35 cellular contexts compared by ENCODE assay signal in genomic region chr11:129719037-129719436, GRCh38.
DNase-seq lines count a peak whose midpoint lies in the region; ATAC-seq and TF ChIP-seq lines count a peak whose summit lies in the region.
"Had no signal": no experiment of that assay in that cellular context is flagged by ENCODE, and none has a peak within 500 bp of the region (broad histone marks: within the 10 kb centered on the region; RNA-seq: fewer than 3 reads in every experiment).

No MANE protein-coding gene starts in this region.

- no peak for TF ChIP-seq CTCF in HEK293 (tag by site-specific recombination; IDR thresholded peaks at IDR 0.05)

- no peak overlapping the region for H3K27ac ChIP-seq in HEK293 (ENCODE audit: extremely low read depth, low read depth, low read length)
- H3K27ac ChIP-seq: 22Rv1; A549; BLaER1; BLaER1 treated with 17β-estradiol and CSF1 and Interleukin-3, amounts not matched to agents 10 nM and 100 nM; C4-2B had no signal

- H3K4me1 Mint-ChIP-seq in activated CD8-positive, alpha-beta memory T cell treated with anti-CD3 and anti-CD28 coated beads, Interleukin-2, amount 10 ng/mL, durations not matched to agents 7 days and 5 days, result no peaks in the 10 kb centered on the region
- H3K4me1 Mint-ChIP-seq: B cell, CD14-positive monocyte had no signal

- no peaks in the 10 kb centered on the region for H3K36me3 Mint-ChIP-seq in activated CD8-positive, alpha-beta memory T cell treated with anti-CD3 and anti-CD28 coated beads, Interleukin-2, amount 10 ng/mL, durations not matched to agents 7 days and 5 days
- H3K36me3 Mint-ChIP-seq: CD14-positive monocyte; CD4-positive, CD25-positive, alpha-beta regulatory T cell; CD8-positive, alpha-beta memory T cell; CD8-positive, alpha-beta T cell had no signal

- H3K27ac Mint-ChIP-seq in activated CD8-positive, alpha-beta memory T cell treated with anti-CD3 and anti-CD28 coated beads, Interleukin-2, amount 10 ng/mL, durations not matched to agents 7 days and 5 days, result no peak overlapping the region
- H3K27ac Mint-ChIP-seq: B cell; CD14-positive monocyte; CD4-positive, alpha-beta memory T cell; CD4-positive, alpha-beta T cell; CD4-positive, CD25-positive, alpha-beta regulatory T cell; CD8-positive, alpha-beta memory T cell; CD8-positive, alpha-beta T cell had no signal

- DNase-seq in activated CD8-positive, alpha-beta memory T cell treated with anti-CD3 and anti-CD28 coated beads, Interleukin-2, amount 50 U/mL, for 48 hours, result peak; percentile 7
- DNase-seq in activated CD8-positive, alpha-beta memory T cell treated with anti-CD3 and anti-CD28 coated beads, Interleukin-2, amount 10 ng/mL, durations not matched to agents 7 days and 5 days, result no peak
- DNase-seq in islet precursor cell (peak; percentile 13), mesenteric fat pad (ENCODE audit: low spot score) (peak; percentile 39), NCI-H1417 (lab: John Stamatoyannopoulos, UW) (no peak), NCI-H2227 (lab: John Stamatoyannopoulos, UW; ENCODE audit: unreplicated experiment) (no peak)
- no peak for DNase-seq in activated CD4-positive, alpha-beta T cell treated with anti-CD3 and anti-CD28 coated beads for 1 hour
- DNase-seq: 8988T; ACHN; AML-193; BE2C; C1 segment of cervical spinal cord; Calu3; CD4-positive, alpha-beta memory T cell; CD4-positive, alpha-beta T cell; CD4-positive, CD25-positive, alpha-beta regulatory T cell; CD8-positive, alpha-beta memory T cell; COR-L47; DMS 273 treated with DMSO at 0.1 percent for 48 hours; DMS153; DMS53; DMS79; DMS79 treated with DMSO at 0.1 percent for 48 hours; DND-41; EL had no signal

- no peaks in the 10 kb centered on the region for H3K36me3 ChIP-seq in HEK293 (ENCODE audit: control insufficient read depth in 2 of 2, insufficient read depth in 1 of 2, low read length in 2 of 2)
- H3K36me3 ChIP-seq: BE2C; BLaER1; BLaER1 treated with 17β-estradiol and CSF1 and Interleukin-3, amounts not matched to agents 10 nM and 100 nM had no signal

- H3K9me3 Mint-ChIP-seq in activated CD8-positive, alpha-beta memory T cell treated with anti-CD3 and anti-CD28 coated beads, Interleukin-2, amount 10 ng/mL, durations not matched to agents 7 days and 5 days (ENCODE audit: low read depth), result no peaks in the 10 kb centered on the region
- H3K9me3 Mint-ChIP-seq: CD4-positive, alpha-beta T cell; CD8-positive, alpha-beta memory T cell; CD8-positive, alpha-beta T cell had no signal

- no peaks in the 10 kb centered on the region for H3K9me3 ChIP-seq in HEK293 (ENCODE audit: control insufficient read depth, insufficient read depth, low read depth, low read length)
- H3K9me3 ChIP-seq: A549; BE2C; BLaER1; BLaER1 treated with 17β-estradiol and CSF1 and Interleukin-3, amounts not matched to agents 10 nM and 100 nM; Caco-2 had no signal

- H3K4me3 ChIP-seq in HEK293 (ENCODE audit: low read depth, low read length), result no peak overlapping the region
- H3K4me3 ChIP-seq: A549; BLaER1; BLaER1 treated with 17β-estradiol and CSF1 and Interleukin-3, amounts not matched to agents 10 nM and 100 nM had no signal

- peaks cover 4% of the 10 kb centered on the region for H3K27me3 Mint-ChIP-seq in activated CD8-positive, alpha-beta memory T cell treated with anti-CD3 and anti-CD28 coated beads, Interleukin-2, amount 10 ng/mL, durations not matched to agents 7 days and 5 days
- H3K27me3 Mint-ChIP-seq: B cell; CD4-positive, alpha-beta memory T cell; CD4-positive, alpha-beta T cell; CD4-positive, CD25-positive, alpha-beta regulatory T cell had no signal

- no peak for ATAC-seq in activated CD8-positive, alpha-beta memory T cell treated with anti-CD3 and anti-CD28 coated beads, Interleukin-2, amount 10 ng/mL, durations not matched to agents 7 days and 5 days
- ATAC-seq: A549; CD8-positive, alpha-beta T cell had no signal

- CTCF ChIA-PET in activated CD8-positive, alpha-beta memory T cell treated with anti-CD3 and anti-CD28 coated beads, Interleukin-2, amount 10 ng/mL, durations not matched to agents 7 days and 5 days (lab: Charles Lee), result no interaction called here
- CTCF ChIA-PET in HEK293 (lab: Yijun Ruan, JAX), result interaction anchor here (0.6 to 1.0 kb wide), 3 partner anchors 12 to 31 kb away, joined by 3 to 5 read pairs (median 4); no protein-coding TSS in a partner anchor

- H3K4me3 Mint-ChIP-seq in activated CD8-positive, alpha-beta memory T cell treated with anti-CD3 and anti-CD28 coated beads, Interleukin-2, amount 10 ng/mL, durations not matched to agents 7 days and 5 days, result no peak overlapping the region
- H3K4me3 Mint-ChIP-seq: B cell; CD14-positive monocyte; CD4-positive, alpha-beta T cell; CD4-positive, CD25-positive, alpha-beta regulatory T cell; CD8-positive, alpha-beta memory T cell; CD8-positive, alpha-beta T cell had no signal

- POLR2A ChIA-PET in HEK293 (lab: Yijun Ruan, JAX), result no interaction called here

- H3K4me1 ChIP-seq in HEK293 (ENCODE audit: control insufficient read depth, insufficient read depth, low read length), result no peaks in the 10 kb centered on the region
- H3K4me1 ChIP-seq: A549; BE2C; BLaER1; BLaER1 treated with 17β-estradiol and CSF1 and Interleukin-3, amounts not matched to agents 10 nM and 100 nM; Caco-2 had no signal

TF ChIP-seq in HEK293, 187 proteins besides CTCF, POLR2A, EP300 and RAD21:
- TF ChIP-seq FEZF1 (tag by site-specific recombination; IDR thresholded peaks at IDR 0.05), result no peak
- peak; percentile 65 for TF ChIP-seq ZFHX2 (tag by site-specific recombination; conservative IDR thresholded peaks at IDR 0.05)
- TF ChIP-seq EGR2 (tag by site-specific recombination; IDR thresholded peaks at IDR 0.05; ENCODE audit: low read depth), result peak; percentile 81
- no peak for TF ChIP-seq ZNF510 (tag by site-specific recombination; IDR thresholded peaks at IDR 0.05; ENCODE audit: insufficient replicate concordance)
- TF ChIP-seq ZNF558 (tag by site-specific recombination; IDR thresholded peaks at IDR 0.05), result no peak

Comparison
In these comparisons a context has a peak if more than half of its experiments do, and no peak if none do; other contexts are left out.
1. DNase-seq: peak in activated CD8-positive, alpha-beta memory T cell treated with anti-CD3 and anti-CD28 coated beads, Interleukin-2, amount 50 U/mL, for 48 hours (single experiment), islet precursor cell (single experiment) and mesenteric fat pad (single experiment); none in activated CD8-positive, alpha-beta memory T cell treated with anti-CD3 and anti-CD28 coated beads, Interleukin-2, amount 10 ng/mL, durations not matched to agents 7 days and 5 days (single experiment), activated CD4-positive, alpha-beta T cell treated with anti-CD3 and anti-CD28 coated beads for 1 hour (single experiment), NCI-H1417 (0 of 3) and NCI-H2227 (single experiment).